In genomic region chr17:66309793-66310192, GRCh38 we compare ENCODE assay signal across 1 cellular context.
TF ChIP-seq lines count a peak whose summit lies in the region.

No MANE protein-coding gene starts in this region.

TF ChIP-seq in GM23338, 12 proteins besides CTCF, POLR2A, EP300 and RAD21 (continued from another document):
- TF ChIP-seq, protein P1, sequence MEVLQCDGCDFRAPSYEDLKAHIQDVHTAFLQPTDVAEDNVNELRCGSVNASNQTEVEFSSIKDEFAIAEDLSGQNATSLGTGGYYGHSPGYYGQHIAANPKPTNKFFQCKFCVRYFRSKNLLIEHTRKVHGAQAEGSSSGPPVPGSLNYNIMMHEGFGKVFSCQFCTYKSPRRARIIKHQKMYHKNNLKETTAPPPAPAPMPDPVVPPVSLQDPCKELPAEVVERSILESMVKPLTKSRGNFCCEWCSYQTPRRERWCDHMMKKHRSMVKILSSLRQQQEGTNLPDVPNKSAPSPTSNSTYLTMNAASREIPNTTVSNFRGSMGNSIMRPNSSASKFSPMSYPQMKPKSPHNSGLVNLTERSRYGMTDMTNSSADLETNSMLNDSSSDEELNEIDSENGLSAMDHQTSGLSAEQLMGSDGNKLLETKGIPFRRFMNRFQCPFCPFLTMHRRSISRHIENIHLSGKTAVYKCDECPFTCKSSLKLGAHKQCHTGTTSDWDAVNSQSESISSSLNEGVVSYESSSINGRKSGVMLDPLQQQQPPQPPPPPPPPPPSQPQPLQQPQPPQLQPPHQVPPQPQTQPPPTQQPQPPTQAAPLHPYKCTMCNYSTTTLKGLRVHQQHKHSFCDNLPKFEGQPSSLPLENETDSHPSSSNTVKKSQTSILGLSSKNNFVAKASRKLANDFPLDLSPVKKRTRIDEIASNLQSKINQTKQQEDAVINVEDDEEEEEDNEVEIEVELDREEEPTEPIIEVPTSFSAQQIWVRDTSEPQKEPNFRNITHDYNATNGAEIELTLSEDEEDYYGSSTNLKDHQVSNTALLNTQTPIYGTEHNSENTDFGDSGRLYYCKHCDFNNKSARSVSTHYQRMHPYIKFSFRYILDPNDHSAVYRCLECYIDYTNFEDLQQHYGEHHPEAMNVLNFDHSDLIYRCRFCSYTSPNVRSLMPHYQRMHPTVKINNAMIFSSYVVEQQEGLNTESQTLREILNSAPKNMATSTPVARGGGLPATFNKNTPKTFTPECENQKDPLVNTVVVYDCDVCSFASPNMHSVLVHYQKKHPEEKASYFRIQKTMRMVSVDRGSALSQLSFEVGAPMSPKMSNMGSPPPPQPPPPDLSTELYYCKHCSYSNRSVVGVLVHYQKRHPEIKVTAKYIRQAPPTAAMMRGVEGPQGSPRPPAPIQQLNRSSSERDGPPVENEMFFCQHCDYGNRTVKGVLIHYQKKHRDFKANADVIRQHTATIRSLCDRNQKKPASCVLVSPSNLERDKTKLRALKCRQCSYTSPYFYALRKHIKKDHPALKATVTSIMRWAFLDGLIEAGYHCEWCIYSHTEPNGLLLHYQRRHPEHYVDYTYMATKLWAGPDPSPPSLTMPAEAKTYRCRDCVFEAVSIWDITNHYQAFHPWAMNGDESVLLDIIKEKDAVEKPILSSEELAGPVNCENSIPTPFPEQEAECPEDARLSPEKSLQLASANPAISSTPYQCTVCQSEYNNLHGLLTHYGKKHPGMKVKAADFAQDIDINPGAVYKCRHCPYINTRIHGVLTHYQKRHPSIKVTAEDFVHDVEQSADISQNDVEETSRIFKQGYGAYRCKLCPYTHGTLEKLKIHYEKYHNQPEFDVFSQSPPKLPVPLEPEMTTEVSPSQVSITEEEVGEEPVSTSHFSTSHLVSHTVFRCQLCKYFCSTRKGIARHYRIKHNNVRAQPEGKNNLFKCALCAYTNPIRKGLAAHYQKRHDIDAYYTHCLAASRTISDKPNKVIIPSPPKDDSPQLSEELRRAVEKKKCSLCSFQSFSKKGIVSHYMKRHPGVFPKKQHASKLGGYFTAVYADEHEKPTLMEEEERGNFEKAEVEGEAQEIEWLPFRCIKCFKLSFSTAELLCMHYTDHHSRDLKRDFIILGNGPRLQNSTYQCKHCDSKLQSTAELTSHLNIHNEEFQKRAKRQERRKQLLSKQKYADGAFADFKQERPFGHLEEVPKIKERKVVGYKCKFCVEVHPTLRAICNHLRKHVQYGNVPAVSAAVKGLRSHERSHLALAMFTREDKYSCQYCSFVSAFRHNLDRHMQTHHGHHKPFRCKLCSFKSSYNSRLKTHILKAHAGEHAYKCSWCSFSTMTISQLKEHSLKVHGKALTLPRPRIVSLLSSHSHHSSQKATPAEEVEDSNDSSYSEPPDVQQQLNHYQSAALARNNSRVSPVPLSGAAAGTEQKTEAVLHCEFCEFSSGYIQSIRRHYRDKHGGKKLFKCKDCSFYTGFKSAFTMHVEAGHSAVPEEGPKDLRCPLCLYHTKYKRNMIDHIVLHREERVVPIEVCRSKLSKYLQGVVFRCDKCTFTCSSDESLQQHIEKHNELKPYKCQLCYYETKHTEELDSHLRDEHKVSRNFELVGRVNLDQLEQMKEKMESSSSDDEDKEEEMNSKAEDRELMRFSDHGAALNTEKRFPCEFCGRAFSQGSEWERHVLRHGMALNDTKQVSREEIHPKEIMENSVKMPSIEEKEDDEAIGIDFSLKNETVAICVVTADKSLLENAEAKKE (CRISPR knock-in tag; IDR thresholded peaks at IDR 0.05) = no peak
- TF ChIP-seq EZH2phosphoT487 (IDR thresholded peaks at IDR 0.05; ENCODE audit: unreplicated experiment) (no peak), CREB1 (CRISPR knock-in tag; IDR thresholded peaks at IDR 0.05; ENCODE audit: low read depth) (no peak), ETS1 (IDR thresholded peaks at IDR 0.05) (no peak), NANOG (IDR thresholded peaks at IDR 0.05; ENCODE audit: borderline replicate concordance) (no peak)
